Comparison of ENCODE assay signal across 8 cellular contexts in the genomic region with DNA sequence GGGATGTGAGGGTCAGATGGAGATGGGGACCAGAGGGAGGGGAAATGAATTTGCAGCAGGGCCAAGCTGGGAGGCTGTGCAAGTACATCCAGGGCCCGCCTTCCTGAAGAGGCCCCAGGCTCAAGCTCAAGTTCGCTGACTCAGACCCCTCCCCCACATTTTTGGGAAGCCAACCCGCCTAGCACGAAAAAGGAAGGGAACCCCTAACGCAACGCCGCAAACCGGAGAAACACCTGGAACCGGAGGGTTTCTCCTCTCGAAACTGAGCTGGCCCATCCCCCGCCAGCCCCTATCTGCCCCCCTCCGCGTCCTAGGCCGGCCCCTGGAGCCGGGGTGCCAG. TPM values are rescaled to one million over a fixed set of nuclear protein-coding genes. Genes with fewer than 3 reads are reported as not detected.
DNase-seq lines count a peak whose midpoint lies in the region; ATAC-seq and TF ChIP-seq lines count a peak whose summit lies in the region.

No MANE protein-coding gene starts in this region.

- peaks cover 4% of the 10 kb centered on the region for H3K27me3 ChIP-seq in AG04450 (ENCODE audit: control insufficient read depth, insufficient read depth, low read length)
- peaks cover 10% of the 10 kb centered on the region for H3K27me3 ChIP-seq in HAP-1 (ENCODE audit: low read depth)
- H3K27me3 ChIP-seq in liver (ENCODE audit: control insufficient read depth in 4 of 4, insufficient read depth in 4 of 4, low read length in 3 of 4), result peaks cover 0 to 2% (median 0%) of the 10 kb centered on the region in 4 donors

- no peak for TF ChIP-seq RAD21 in liver (IDR thresholded peaks at IDR 0.05)

- H3K4me3 ChIP-seq in AG04450 (ENCODE audit: low read depth, low read length) (peak overlapping the region; percentile 53), HAP-1 (peak overlapping the region; percentile 70), WI38 (ENCODE audit: low read depth, low read length) (peak overlapping the region; percentile 66), liver (ENCODE audit: low read depth in 1 of 3, low read length in 3 of 3) (peak overlapping the region in 2 of 3 donors; percentile 4 to 73)

- H3K4me1 ChIP-seq in HAP-1, result peaks cover 11% of the 10 kb centered on the region
- peaks cover 6 to 12% (median 11%) of the 10 kb centered on the region in 4 donors for H3K4me1 ChIP-seq in liver (ENCODE audit: control insufficient read depth in 4 of 4, insufficient read depth in 4 of 4, low read length in 3 of 4)

- H3K36me3 ChIP-seq in HAP-1 (replicated peaks), result no peaks in the 10 kb centered on the region
- H3K36me3 ChIP-seq in liver (ENCODE audit: control insufficient read depth in 4 of 4, insufficient read depth in 3 of 4, low read depth in 1 of 4, low read length in 3 of 4), result no peaks in the 10 kb centered on the region

- in situ Hi-C loops in HAP-1 (cut with MboI; ENCODE audit: low sequenced_read_pairs), result no loop called here

- POLR2A ChIA-PET in AG04450 (lab: Yijun Ruan, JAX), result interaction anchor here (0.6 to 1.0 kb wide), 3 partner anchors 166 to 498 kb away, joined by 3 to 6 read pairs (median 3); a partner anchor contains a TSS

- no peak for DNase-seq in AG04450 (ENCODE audit: low read depth, low spot score)
- peak; percentile 37 to 71 for DNase-seq in HAP-1 (ENCODE audit: low spot score in 2 of 2)
- DNase-seq in NCI-H2196 treated with DMSO at 0.1 percent for 48 hours (lab: John Stamatoyannopoulos, UW; ENCODE audit: unreplicated experiment), result no peak
- DNase-seq in globus pallidus (ENCODE audit: low spot score), result no peak
- DNase-seq in COLO668 (lab: John Stamatoyannopoulos, UW; ENCODE audit: unreplicated experiment), result no peak

- no peak for ATAC-seq in HG03159 (IDR thresholded peaks at IDR 0.05; ENCODE audit: unreplicated experiment)

- WGBS in liver, result 6% methylated on average over 15 of the region's 15 CpGs

- no peak for TF ChIP-seq CTCF in AG04450 (IDR thresholded peaks at IDR 0.05; ENCODE audit: low read depth, low read length)
- no peak for TF ChIP-seq CTCF in WI38 (IDR thresholded peaks at IDR 0.05; ENCODE audit: low read depth, low read length)
- no peak for TF ChIP-seq CTCF in liver (IDR thresholded peaks at IDR 0.05; ENCODE audit: low read depth, low read length, missing input control)

- no peak overlapping the region for H3K9ac ChIP-seq in liver (ENCODE audit: low read depth in 1 of 2, low read length in 2 of 2)

- H3K9me3 ChIP-seq in AG04450 (ENCODE audit: control insufficient read depth, insufficient read depth, low read length), result no peaks in the 10 kb centered on the region; the same call in 1 of the 2 replicates
- no peaks in the 10 kb centered on the region for H3K9me3 ChIP-seq in HAP-1
- H3K9me3 ChIP-seq in liver (ENCODE audit: control insufficient read depth in 4 of 4, low read length in 3 of 4), result no peaks in the 10 kb centered on the region

- CTCF ChIA-PET in AG04450 (lab: Charles Lee), result no interaction called here

- H3K27ac ChIP-seq in AG04450 (ENCODE audit: low read depth, low read length) (no peak overlapping the region), liver (ENCODE audit: low read depth in 1 of 2, low read length in 2 of 2) (no peak overlapping the region)

TF ChIP-seq in liver, 16 proteins besides CTCF, POLR2A, EP300 and RAD21:
- TF ChIP-seq FOXA1 (IDR thresholded peaks at IDR 0.05) (no peak), TAF1 (conservative IDR thresholded peaks at IDR 0.05) (no peak), EGR1 (IDR thresholded peaks at IDR 0.05; ENCODE audit: low read depth in 2 of 2) (no peak), YY1 (IDR thresholded peaks at IDR 0.05) (no peak), HNF4G (IDR thresholded peaks at IDR 0.05) (no peak), GABPA (IDR thresholded peaks at IDR 0.05 in 1 of 2, conservative IDR thresholded peaks at IDR 0.05 in 1 of 2) (no peak), NR2F2 (IDR thresholded peaks at IDR 0.05) (no peak), RXRA (IDR thresholded peaks at IDR 0.05) (no peak), SP1 (IDR thresholded peaks at IDR 0.05) (no peak), JUND (IDR thresholded peaks at IDR 0.05) (no peak), HNF4A (conservative IDR thresholded peaks at IDR 0.05) (no peak), FOXA2 (IDR thresholded peaks at IDR 0.05) (no peak)
- TF ChIP-seq, protein P1, sequence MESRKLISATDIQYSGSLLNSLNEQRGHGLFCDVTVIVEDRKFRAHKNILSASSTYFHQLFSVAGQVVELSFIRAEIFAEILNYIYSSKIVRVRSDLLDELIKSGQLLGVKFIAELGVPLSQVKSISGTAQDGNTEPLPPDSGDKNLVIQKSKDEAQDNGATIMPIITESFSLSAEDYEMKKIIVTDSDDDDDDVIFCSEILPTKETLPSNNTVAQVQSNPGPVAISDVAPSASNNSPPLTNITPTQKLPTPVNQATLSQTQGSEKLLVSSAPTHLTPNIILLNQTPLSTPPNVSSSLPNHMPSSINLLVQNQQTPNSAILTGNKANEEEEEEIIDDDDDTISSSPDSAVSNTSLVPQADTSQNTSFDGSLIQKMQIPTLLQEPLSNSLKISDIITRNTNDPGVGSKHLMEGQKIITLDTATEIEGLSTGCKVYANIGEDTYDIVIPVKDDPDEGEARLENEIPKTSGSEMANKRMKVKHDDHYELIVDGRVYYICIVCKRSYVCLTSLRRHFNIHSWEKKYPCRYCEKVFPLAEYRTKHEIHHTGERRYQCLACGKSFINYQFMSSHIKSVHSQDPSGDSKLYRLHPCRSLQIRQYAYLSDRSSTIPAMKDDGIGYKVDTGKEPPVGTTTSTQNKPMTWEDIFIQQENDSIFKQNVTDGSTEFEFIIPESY (IDR thresholded peaks at IDR 0.05), result no peak
- TF ChIP-seq, protein P2, sequence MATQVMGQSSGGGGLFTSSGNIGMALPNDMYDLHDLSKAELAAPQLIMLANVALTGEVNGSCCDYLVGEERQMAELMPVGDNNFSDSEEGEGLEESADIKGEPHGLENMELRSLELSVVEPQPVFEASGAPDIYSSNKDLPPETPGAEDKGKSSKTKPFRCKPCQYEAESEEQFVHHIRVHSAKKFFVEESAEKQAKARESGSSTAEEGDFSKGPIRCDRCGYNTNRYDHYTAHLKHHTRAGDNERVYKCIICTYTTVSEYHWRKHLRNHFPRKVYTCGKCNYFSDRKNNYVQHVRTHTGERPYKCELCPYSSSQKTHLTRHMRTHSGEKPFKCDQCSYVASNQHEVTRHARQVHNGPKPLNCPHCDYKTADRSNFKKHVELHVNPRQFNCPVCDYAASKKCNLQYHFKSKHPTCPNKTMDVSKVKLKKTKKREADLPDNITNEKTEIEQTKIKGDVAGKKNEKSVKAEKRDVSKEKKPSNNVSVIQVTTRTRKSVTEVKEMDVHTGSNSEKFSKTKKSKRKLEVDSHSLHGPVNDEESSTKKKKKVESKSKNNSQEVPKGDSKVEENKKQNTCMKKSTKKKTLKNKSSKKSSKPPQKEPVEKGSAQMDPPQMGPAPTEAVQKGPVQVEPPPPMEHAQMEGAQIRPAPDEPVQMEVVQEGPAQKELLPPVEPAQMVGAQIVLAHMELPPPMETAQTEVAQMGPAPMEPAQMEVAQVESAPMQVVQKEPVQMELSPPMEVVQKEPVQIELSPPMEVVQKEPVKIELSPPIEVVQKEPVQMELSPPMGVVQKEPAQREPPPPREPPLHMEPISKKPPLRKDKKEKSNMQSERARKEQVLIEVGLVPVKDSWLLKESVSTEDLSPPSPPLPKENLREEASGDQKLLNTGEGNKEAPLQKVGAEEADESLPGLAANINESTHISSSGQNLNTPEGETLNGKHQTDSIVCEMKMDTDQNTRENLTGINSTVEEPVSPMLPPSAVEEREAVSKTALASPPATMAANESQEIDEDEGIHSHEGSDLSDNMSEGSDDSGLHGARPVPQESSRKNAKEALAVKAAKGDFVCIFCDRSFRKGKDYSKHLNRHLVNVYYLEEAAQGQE (IDR thresholded peaks at IDR 0.05), result no peak
- TF ChIP-seq, protein P3, sequence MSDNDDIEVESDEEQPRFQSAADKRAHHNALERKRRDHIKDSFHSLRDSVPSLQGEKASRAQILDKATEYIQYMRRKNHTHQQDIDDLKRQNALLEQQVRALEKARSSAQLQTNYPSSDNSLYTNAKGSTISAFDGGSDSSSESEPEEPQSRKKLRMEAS (IDR thresholded peaks at IDR 0.05), result no peak
- TF ChIP-seq, protein P4, sequence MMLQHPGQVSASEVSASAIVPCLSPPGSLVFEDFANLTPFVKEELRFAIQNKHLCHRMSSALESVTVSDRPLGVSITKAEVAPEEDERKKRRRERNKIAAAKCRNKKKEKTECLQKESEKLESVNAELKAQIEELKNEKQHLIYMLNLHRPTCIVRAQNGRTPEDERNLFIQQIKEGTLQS (IDR thresholded peaks at IDR 0.05), result no peak

RNA-seq across cellular contexts. Expression of a gene that starts 0.6 kb away (rescaled TPM):
- polyA plus RNA-seq in AG04450 (2011; rRNA removed) (0.22 and 0.43 TPM in 2 replicates), liver (under 1 TPM in 1 of 2 donors, not detected in 1; 0.10 TPM)
- polyA minus RNA-seq in AG04450 (2011; rRNA and poly(A)+ RNA removed), result 0.51 and 0.78 TPM in 2 replicates
- under 1 TPM in 1 of 2 donors, not detected in 1; 0.33 TPM for total RNA-seq in liver

Comparison
In these comparisons a context has a peak if more than half of its experiments do, and no peak if none do; other contexts are left out.
1. DNase-seq: peak in HAP-1 (2 of 2); none in AG04450 (single experiment), NCI-H2196 treated with DMSO at 0.1 percent for 48 hours (single experiment), globus pallidus (single experiment) and COLO668 (single experiment).
2. Peak in every context shown above with its lines, with median percentiles within 50 percentile points of each other: H3K4me3 ChIP-seq.